In genomic region chr4:40622913-40623312, GRCh38 we compare ENCODE assay signal across 9 cellular contexts. TPM values are rescaled to one million over a fixed set of nuclear protein-coding genes. Genes with fewer than 3 reads are reported as not detected.
A peak's percentile ranks its signal among the peaks of the same experiment; 100 is the strongest.
DNase-seq lines count a peak whose midpoint lies in the region; ATAC-seq, FAIRE-seq and TF ChIP-seq lines count a peak whose summit lies in the region.
"Had no signal": no experiment of that assay in that cellular context is flagged by ENCODE, and none has a peak within 500 bp of the region (broad histone marks: within the 10 kb centered on the region; RNA-seq: fewer than 3 reads in every experiment).

No MANE protein-coding gene starts in this region.

- H3K9me3 Mint-ChIP-seq in activated T-helper 1 cell treated with anti-CD3 and anti-CD28 coated beads, Interleukin-12 subunit alpha, Interleukin-12 subunit beta, Interleukin-2, Interleukin-4 antibody, amounts not matched to agents 30 ng/mL and 10 ng/mL and 1 ng/mL, durations not matched to agents 14 hours and 24 hours and 36 hours, result peaks cover 6% of the 10 kb centered on the region

- TF ChIP-seq CTCF in upper lobe of left lung (IDR thresholded peaks at IDR 0.05), result no peak

- no peak overlapping the region for H3K4me3 Mint-ChIP-seq in activated T-helper 1 cell treated with anti-CD3 and anti-CD28 coated beads, Interleukin-12 subunit alpha, Interleukin-12 subunit beta, Interleukin-2, Interleukin-4 antibody, amounts not matched to agents 30 ng/mL and 10 ng/mL and 1 ng/mL, durations not matched to agents 14 hours and 24 hours and 36 hours

- H3K27me3 Mint-ChIP-seq in activated T-helper 1 cell treated with anti-CD3 and anti-CD28 coated beads, Interleukin-12 subunit alpha, Interleukin-12 subunit beta, Interleukin-2, Interleukin-4 antibody, amounts not matched to agents 30 ng/mL and 10 ng/mL and 1 ng/mL, durations not matched to agents 14 hours and 24 hours and 36 hours (ENCODE audit: insufficient read depth), result no peaks in the 10 kb centered on the region

- peaks cover 21% of the 10 kb centered on the region for H3K36me3 Mint-ChIP-seq in activated T-helper 1 cell treated with anti-CD3 and anti-CD28 coated beads, Interleukin-12 subunit alpha, Interleukin-12 subunit beta, Interleukin-2, Interleukin-4 antibody, amounts not matched to agents 30 ng/mL and 10 ng/mL and 1 ng/mL, durations not matched to agents 14 hours and 24 hours and 36 hours (ENCODE audit: low read depth)

- H3K27me3 ChIP-seq in small intestine (ENCODE audit: control insufficient read depth in 2 of 2, insufficient read depth in 2 of 2, low read length in 2 of 2) (no peaks in the 10 kb centered on the region), upper lobe of left lung (no peaks in the 10 kb centered on the region)

- TF ChIP-seq POLR2A in upper lobe of left lung (IDR thresholded peaks at IDR 0.05), result no peak

- no peaks in the 10 kb centered on the region for H3K9me3 ChIP-seq in small intestine (ENCODE audit: control insufficient read depth, low read depth)
- no peaks in the 10 kb centered on the region for H3K9me3 ChIP-seq in upper lobe of left lung

- H3K27ac Mint-ChIP-seq in activated T-helper 1 cell treated with anti-CD3 and anti-CD28 coated beads, Interleukin-12 subunit alpha, Interleukin-12 subunit beta, Interleukin-2, Interleukin-4 antibody, amounts not matched to agents 30 ng/mL and 10 ng/mL and 1 ng/mL, durations not matched to agents 14 hours and 24 hours and 36 hours, result peak overlapping the region; percentile 73

- WGBS in small intestine, 3 donors, result 14 to 66% (median 36%) methylated on average over 6 of the region's 6 CpGs
- WGBS in upper lobe of left lung, 2 donors, result 81 to 82% methylated on average over 6 of the region's 6 CpGs

- DNase-seq in activated T-helper 1 cell treated with anti-CD3 and anti-CD28 coated beads, Interleukin-12 subunit alpha, Interleukin-12 subunit beta, Interleukin-2, Interleukin-4 antibody, amounts not matched to agents 30 ng/mL and 10 ng/mL and 1 ng/mL, durations not matched to agents 14 hours and 24 hours and 36 hours (ENCODE audit: low spot score), result no peak
- DNase-seq in small intestine (peak; percentile 80), NCI-H2227 treated with DMSO at 0.1 percent for 48 hours (lab: John Stamatoyannopoulos, UW) (no peak), AG08395 (ENCODE audit: low spot score) (no peak), upper lobe of left lung (no peak)
- DNase-seq: DMS79 had no signal

- TF ChIP-seq EP300 in upper lobe of left lung (IDR thresholded peaks at IDR 0.05), result no peak

- peak overlapping the region in 1 of 2 donors; percentile 36 for H3K27ac ChIP-seq in small intestine (ENCODE audit: low read depth in 1 of 2, low read length in 1 of 2)
- peak overlapping the region in 2 of 4 donors; percentile 37 to 79 for H3K27ac ChIP-seq in upper lobe of left lung

- ATAC-seq in GM18868 (IDR thresholded peaks at IDR 0.05; ENCODE audit: unreplicated experiment), result peak; percentile 36
- ATAC-seq in HG02798 (IDR thresholded peaks at IDR 0.05; ENCODE audit: poor library complexity, unreplicated experiment), result peak; percentile 35
- no peak for ATAC-seq in upper lobe of left lung (ENCODE audit: low FRiP score in 2 of 2)

- H3K4me1 Mint-ChIP-seq in activated T-helper 1 cell treated with anti-CD3 and anti-CD28 coated beads, Interleukin-12 subunit alpha, Interleukin-12 subunit beta, Interleukin-2, Interleukin-4 antibody, amounts not matched to agents 30 ng/mL and 10 ng/mL and 1 ng/mL, durations not matched to agents 14 hours and 24 hours and 36 hours (ENCODE audit: low read depth), result peaks cover 48% of the 10 kb centered on the region

- FAIRE-seq in small intestine (lab: Jason Lieb, UNC), result no peak

- H3K4me1 ChIP-seq in small intestine (ENCODE audit: control insufficient read depth in 2 of 2, insufficient read depth in 1 of 2, low read depth in 1 of 2, low read length in 1 of 2), result peaks cover 0 to 4% of the 10 kb centered on the region in 2 donors
- peaks cover 4 to 28% (median 14%) of the 10 kb centered on the region in 4 donors for H3K4me1 ChIP-seq in upper lobe of left lung

- H3K4me3 ChIP-seq in small intestine (ENCODE audit: low read depth in 1 of 2, low read length in 2 of 2) (no peak overlapping the region), upper lobe of left lung (no peak overlapping the region)
- H3K4me3 ChIP-seq: SK-N-MC had no signal

- no peaks in the 10 kb centered on the region for H3K36me3 ChIP-seq in small intestine (ENCODE audit: control insufficient read depth in 2 of 2, insufficient read depth in 2 of 2, low read length in 2 of 2)
- no peaks in the 10 kb centered on the region for H3K36me3 ChIP-seq in upper lobe of left lung

- intact Hi-C loops in activated T-helper 1 cell treated with anti-CD3 and anti-CD28 coated beads, Interleukin-12 subunit alpha, Interleukin-12 subunit beta, Interleukin-2, Interleukin-4 antibody, amounts not matched to agents 30 ng/mL and 10 ng/mL and 1 ng/mL, durations not matched to agents 14 hours and 24 hours and 36 hours (cut with micrococcal nuclease), result loop anchor here (10.0 kb wide), 1 partner anchor 398 kb away; no protein-coding TSS in a partner anchor

RNA-seq across cellular contexts. Expression of gene RBM47, which starts 6.8 kb away (rescaled TPM):
- 20.3 and 21.4 TPM in 2 replicates for total RNA-seq in activated T-helper 1 cell treated with anti-CD3 and anti-CD28 coated beads, Interleukin-12 subunit alpha, Interleukin-12 subunit beta, Interleukin-2, Interleukin-4 antibody, amounts not matched to agents 30 ng/mL and 10 ng/mL and 1 ng/mL, durations not matched to agents 14 hours and 24 hours and 36 hours
- 100 to 1,000 TPM in 1 of 3 donors, 10 to 100 TPM in 2; 49.5 to 111 (median 100.0) TPM for polyA plus RNA-seq in small intestine
- 100 to 1,000 TPM; 111 to 448 (median 149) TPM for total RNA-seq in upper lobe of left lung

Comparison
In these comparisons a context has a peak if more than half of its experiments do, and no peak if none do; other contexts are left out.
1. ATAC-seq: peak in GM18868 (single experiment) and HG02798 (single experiment); none in upper lobe of left lung (0 of 2).